18 cellular contexts compared by ENCODE assay signal in the genomic region with DNA sequence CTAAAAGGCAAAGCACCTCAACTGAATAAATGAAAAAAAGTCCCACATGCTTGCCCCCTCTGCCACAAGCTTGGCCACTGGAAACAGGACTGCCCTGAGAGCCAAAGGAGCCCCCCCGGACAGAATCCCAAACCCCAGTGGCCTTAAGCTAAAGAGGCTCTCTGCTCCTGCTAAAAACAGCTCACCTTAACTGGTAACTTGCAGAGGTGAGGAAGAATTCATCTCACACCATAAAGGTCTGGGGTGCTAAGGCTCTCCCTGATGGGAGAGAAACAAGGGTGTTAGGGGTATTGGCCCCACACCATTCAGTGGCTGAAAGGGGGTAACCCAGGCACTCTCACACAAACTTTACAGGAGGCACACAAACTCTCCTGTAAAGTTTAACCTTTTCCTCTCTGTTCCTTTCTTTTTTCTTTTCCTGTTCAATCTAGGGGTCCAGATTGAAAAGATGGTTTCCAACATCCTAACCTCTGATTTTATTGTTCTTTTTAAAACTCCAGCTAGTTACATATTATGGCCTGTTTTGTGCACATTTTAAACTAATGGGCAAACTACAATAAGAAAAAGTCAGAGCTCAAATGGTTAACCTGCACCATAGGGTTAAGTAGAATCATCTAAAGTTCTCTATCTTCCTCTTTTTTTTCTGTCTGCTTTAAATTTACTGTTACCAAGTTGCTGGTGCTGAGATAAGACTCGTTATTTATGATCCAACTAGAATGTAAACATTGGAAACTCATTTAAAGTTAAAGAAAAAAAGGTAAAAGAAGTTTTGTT. TPM values are rescaled to one million over a fixed set of nuclear protein-coding genes. Genes with fewer than 3 reads are reported as not detected.
A peak's percentile ranks its signal among the peaks of the same experiment; 100 is the strongest.
DNase-seq lines count a peak whose midpoint lies in the region; ATAC-seq, FAIRE-seq and TF ChIP-seq lines count a peak whose summit lies in the region.
"Had no signal": no experiment of that assay in that cellular context is flagged by ENCODE, and none has a peak within 500 bp of the region (broad histone marks: within the 10 kb centered on the region; RNA-seq: fewer than 3 reads in every experiment).

No MANE protein-coding gene starts in this region.

- peak overlapping the region; percentile 58 for H3K27ac ChIP-seq in K562 (ENCODE audit: extremely low read depth, low read depth, low read length)
- no peak overlapping the region for H3K27ac ChIP-seq in aorta (ENCODE audit: low read depth in 1 of 2, low read length in 2 of 2)
- H3K27ac ChIP-seq: RWPE1 had no signal

- no peaks in the 10 kb centered on the region for H3K4me1 Mint-ChIP-seq in osteocyte (ENCODE audit: unreplicated experiment)

- TF ChIP-seq EP300 in K562 (IDR thresholded peaks at IDR 0.05; ENCODE audit: low read length), result peak; percentile 58

- no peaks in the 10 kb centered on the region for H3K9me3 Mint-ChIP-seq in osteocyte (ENCODE audit: unreplicated experiment)

- in situ Hi-C loops in K562 (cut with MboI), result no loop called here

- H4K20me1 ChIP-seq in K562 (replicated peaks; ENCODE audit: control insufficient read depth, insufficient read depth, low read length), result no peaks in the 10 kb centered on the region

- intact Hi-C loops in K562 (cut with micrococcal nuclease) (no loop called here), aorta (cut with DNase I) (no loop called here)

- POLR2A ChIA-PET in K562 (lab: Yijun Ruan, JAX), result interaction anchor here (0.7 to 1.2 kb wide), 5 partner anchors 8 to 205 kb away, joined by 3 to 5 read pairs (median 3); no protein-coding TSS in a partner anchor

- peak overlapping the region; percentile 47 to 67; a peak in 3 of 4 replicates for H3K9ac ChIP-seq in K562 (ENCODE audit: insufficient read depth in 1 of 2, low read depth in 2 of 2, low read length in 2 of 2)

- H3K27ac Mint-ChIP-seq in osteocyte (ENCODE audit: unreplicated experiment), result no peak overlapping the region
- H3K27ac Mint-ChIP-seq: activated naive CD8-positive, alpha-beta T cell; T-helper 1 cell treated with Interleukin-12 subunit alpha and Interleukin-12 subunit beta and Interleukin-4 antibody, amounts not matched to agents 30 μg/mL and 1 μg/mL, for 36 hours had no signal

- no peak overlapping the region for H3K4me3 Mint-ChIP-seq in osteocyte (ENCODE audit: unreplicated experiment)
- H3K4me3 Mint-ChIP-seq: activated naive CD8-positive, alpha-beta T cell; T-helper 1 cell treated with Interleukin-12 subunit alpha and Interleukin-12 subunit beta and Interleukin-4 antibody, amounts not matched to agents 30 μg/mL and 1 μg/mL, for 36 hours had no signal

- H3K4me3 ChIP-seq in K562 (peak overlapping the region; percentile 21; the same call in 1 of the 2 replicates), aorta (ENCODE audit: low read length in 2 of 2) (no peak overlapping the region)

- H3K27me3 Mint-ChIP-seq in osteocyte (ENCODE audit: unreplicated experiment), result no peaks in the 10 kb centered on the region
- H3K27me3 Mint-ChIP-seq: activated naive CD8-positive, alpha-beta T cell had no signal

- no TSS peak for BruUV-seq in K562 (replicated peaks; lab: Mats Ljungman, UMichigan)

- TF ChIP-seq CTCF in K562 (IDR thresholded peaks at IDR 0.05 in 2 of 3, conservative IDR thresholded peaks at IDR 0.05 in 1 of 3; ENCODE audit: insufficient read depth in 2 of 3, low read depth in 1 of 3, low read length in 3 of 3) (no peak), osteocyte (IDR thresholded peaks at IDR 0.05) (no peak)

- H3K4me1 ChIP-seq in K562 (replicated peaks in 1 of 2; ENCODE audit: control insufficient read depth in 2 of 2, insufficient read depth in 2 of 2, low read length in 2 of 2) (peaks cover 15 to 40% of the 10 kb centered on the region in 2 experiments), aorta (ENCODE audit: control insufficient read depth in 1 of 2, insufficient read depth in 2 of 2, low read length in 2 of 2) (no peaks in the 10 kb centered on the region)

- ATAC-seq in K562, result peak; percentile 21
- no peak for ATAC-seq in aorta (ENCODE audit: low FRiP score)
- no peak for ATAC-seq in GM18520 (IDR thresholded peaks at IDR 0.05; ENCODE audit: unreplicated experiment)
- ATAC-seq: left colon had no signal

- no peaks in the 10 kb centered on the region for H3K36me3 ChIP-seq in K562 (ENCODE audit: control insufficient read depth, insufficient read depth, low read length)
- H3K36me3 ChIP-seq in aorta (ENCODE audit: control insufficient read depth in 1 of 2, insufficient read depth in 2 of 2, low read length in 1 of 2), result peaks cover 0 to 3% of the 10 kb centered on the region in 2 donors

- H3K79me2 ChIP-seq in K562 (ENCODE audit: control insufficient read depth, insufficient read depth, low read length), result no peaks in the 10 kb centered on the region

- no peaks in the 10 kb centered on the region for H3K9me1 ChIP-seq in K562 (ENCODE audit: control insufficient read depth, insufficient read depth, low read length)

- peaks cover 5% of the 10 kb centered on the region for H3K36me3 Mint-ChIP-seq in osteocyte (ENCODE audit: unreplicated experiment)

- peak overlapping the region; percentile 57 for H3K4me2 ChIP-seq in K562 (ENCODE audit: insufficient read depth, low read length)

- H2AFZ ChIP-seq in K562 (ENCODE audit: low read depth, low read length), result peak overlapping the region; percentile 86

- TF ChIP-seq RAD21 in K562 (CRISPR knock-in tag; conservative IDR thresholded peaks at IDR 0.05 in 1 of 2, IDR thresholded peaks at IDR 0.05 in 1 of 2), result 0 out of 4 replicates have a peak, but pooled peaks of 1 of the 2 experiments have one; percentile 21

- CTCF ChIA-PET in K562 (lab: Yijun Ruan, JAX; ENCODE audit: low intra/inter-chr PET ratio), result no interaction called here

- H3K27me3 ChIP-seq in K562 (ENCODE audit: control insufficient read depth in 2 of 2, insufficient read depth in 2 of 2, low read length in 2 of 2), result no peaks in the 10 kb centered on the region
- H3K27me3 ChIP-seq in aorta (ENCODE audit: control insufficient read depth in 1 of 2, insufficient read depth in 2 of 2, low read length in 1 of 2), result no peaks in the 10 kb centered on the region

- peak; percentile 35 for FAIRE-seq in GM19239 (lab: Jason Lieb, UNC)
- no peak for FAIRE-seq in K562 (lab: Jason Lieb, UNC)
- FAIRE-seq in frontal cortex (lab: Jason Lieb, UNC), result no peak
- FAIRE-seq: GM18507 had no signal

- 3% methylated on average over 2 of the region's 2 CpGs for WGBS in K562 (ENCODE audit: insufficient coverage, low coverage, missing lambda C conversion rate)
- 63 to 69% methylated on average over 2 of the region's 2 CpGs for WGBS in aorta, 2 donors

- H3K9me3 ChIP-seq in K562 (replicated peaks; ENCODE audit: control insufficient read depth, insufficient read depth, low read depth, low read length) (peaks cover 19% of the 10 kb centered on the region), aorta (ENCODE audit: control insufficient read depth, low read length) (no peaks in the 10 kb centered on the region)

- DNase-seq in GM19239 (ENCODE audit: insufficient read length, low spot score) (no peak), NOMO-1 treated with DMSO at 0.1 percent for 48 hours (lab: John Stamatoyannopoulos, UW; ENCODE audit: unreplicated experiment) (peak; percentile 72), K562 (ENCODE audit: extremely low read depth in 1 of 4, low spot score in 3 of 4) (no peak), osteocyte (ENCODE audit: extremely low spot score, unreplicated experiment) (peak; percentile 30), aorta (no peak), iPS-NIHi11 (ENCODE audit: low spot score) (no peak), frontal cortex (ENCODE audit: low spot score in 2 of 2) (no peak)
- DNase-seq: activated CD4-positive, alpha-beta T cell treated with anti-CD3 and anti-CD28 coated beads for 48 hours; activated T-cell treated with anti-CD3 and anti-CD28 coated beads, Interleukin-2, amount 50 U/mL, for 1 hour; effector CD4-positive, alpha-beta T cell; left colon; NCI-H2029; NCI-H524 had no signal

- TF ChIP-seq POLR2A in K562 (conservative IDR thresholded peaks at IDR 0.05), result no peak

TF ChIP-seq in K562, 482 proteins besides CTCF, POLR2A, EP300 and RAD21 (continues in another document):
- TF ChIP-seq TAF7 (tag; IDR thresholded peaks at IDR 0.05) (no peak), ILK (tag; IDR thresholded peaks at IDR 0.05; ENCODE audit: borderline replicate concordance, low read depth) (no peak), ZNF121 (CRISPR knock-in tag; conservative IDR thresholded peaks at IDR 0.05) (no peak), ZNF766 (CRISPR knock-in tag; conservative IDR thresholded peaks at IDR 0.05) (peak; percentile 41; the same call in 1 of the 2 replicates)
- TF ChIP-seq, protein P1, sequence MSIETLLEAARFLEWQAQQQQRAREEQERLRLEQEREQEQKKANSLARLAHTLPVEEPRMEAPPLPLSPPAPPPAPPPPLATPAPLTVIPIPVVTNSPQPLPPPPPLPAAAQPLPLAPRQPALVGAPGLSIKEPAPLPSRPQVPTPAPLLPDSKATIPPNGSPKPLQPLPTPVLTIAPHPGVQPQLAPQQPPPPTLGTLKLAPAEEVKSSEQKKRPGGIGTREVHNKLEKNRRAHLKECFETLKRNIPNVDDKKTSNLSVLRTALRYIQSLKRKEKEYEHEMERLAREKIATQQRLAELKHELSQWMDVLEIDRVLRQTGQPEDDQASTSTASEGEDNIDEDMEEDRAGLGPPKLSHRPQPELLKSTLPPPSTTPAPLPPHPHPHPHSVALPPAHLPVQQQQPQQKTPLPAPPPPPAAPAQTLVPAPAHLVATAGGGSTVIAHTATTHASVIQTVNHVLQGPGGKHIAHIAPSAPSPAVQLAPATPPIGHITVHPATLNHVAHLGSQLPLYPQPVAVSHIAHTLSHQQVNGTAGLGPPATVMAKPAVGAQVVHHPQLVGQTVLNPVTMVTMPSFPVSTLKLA (conservative IDR thresholded peaks at IDR 0.05), result no peak

RNA-seq across cellular contexts. Expression of gene TRANK1, which starts 19.9 kb away (rescaled TPM):
- 7.4 and 9.9 TPM in 2 replicates for total RNA-seq in K562 (2011; cell fraction: chromatin; rRNA removed; ENCODE audit: low replicate concordance)
- 3.3 and 10.8 TPM in 2 replicates for total RNA-seq in K562 (2011; cell fraction: nucleolus; rRNA removed)
- 2.7 and 3.0 TPM in 2 replicates for total RNA-seq in K562 (2011; cell fraction: nucleoplasm; rRNA removed)
- 2.0 and 2.5 TPM in 2 replicates for total RNA-seq in K562 (2014; rRNA removed)
- 2.6 and 2.7 TPM in 2 replicates for total RNA-seq in K562 (2014; rRNA removed; fragmentation: Illumina TruSeq; extraction: Trizol)
- 3.8 and 4.8 TPM in 2 replicates for total RNA-seq in K562 (2015; rRNA removed; fragmentation: Illumina TruSeq; extraction: Trizol)
- 3.9 and 5.3 TPM in 2 replicates for total RNA-seq in K562 (2021)
- 4.1 and 10.6 TPM in 2 replicates for polyA plus RNA-seq in K562 (2011; rRNA removed)
- polyA plus RNA-seq in K562 (2011; cell fraction: cytosol; rRNA removed), result 2.8 and 8.1 TPM in 2 replicates
- polyA plus RNA-seq in K562 (2011; cell fraction: nucleus; rRNA removed), result 8.2 and 15.6 TPM in 2 replicates
- polyA plus RNA-seq in K562 (2012), result 6.2 and 9.6 TPM in 2 replicates
- polyA plus RNA-seq in K562 (2014; fragmentation: Illumina TruSeq; extraction: Trizol), result 2.1 TPM in 2 replicates
- polyA plus RNA-seq in K562 (2014; fragmentation: Nextera tagmentation; extraction: Ambion mirVana), result under 1 TPM; 0.41 to 0.49 TPM
- polyA plus RNA-seq in K562 (2014; rRNA removed), result 1.3 and 1.8 TPM in 2 replicates
- polyA minus RNA-seq in K562 (2011; rRNA and poly(A)+ RNA removed), result 11.5 and 31.8 TPM in 2 replicates
- polyA minus RNA-seq in K562 (2011; cell fraction: cytosol; rRNA and poly(A)+ RNA removed), result 6.2 and 17.5 TPM in 2 replicates
- 7.0 and 17.7 TPM in 2 replicates for polyA minus RNA-seq in K562 (2011; cell fraction: nucleus; rRNA and poly(A)+ RNA removed)
- total RNA-seq in osteocyte, result 24.9 and 26.1 TPM in 2 replicates
- total RNA-seq in aorta, result 10 to 100 TPM; 24.9 to 47.1 TPM
- 10 to 100 TPM in 1 of 2 donors, 1 to 10 TPM in 1; 5.0 to 40.9 TPM for polyA plus RNA-seq in aorta
- total RNA-seq in frontal cortex, result 9.0 TPM

Comparison
In these comparisons a context has a peak if more than half of its experiments do, and no peak if none do; other contexts are left out.
1. DNase-seq: peak in NOMO-1 treated with DMSO at 0.1 percent for 48 hours (single experiment) and osteocyte (single experiment); none in GM19239 (single experiment), K562 (0 of 4), aorta (0 of 2), iPS-NIHi11 (single experiment) and frontal cortex (0 of 2).